2 cellular contexts compared by ENCODE assay signal in the genomic region with DNA sequence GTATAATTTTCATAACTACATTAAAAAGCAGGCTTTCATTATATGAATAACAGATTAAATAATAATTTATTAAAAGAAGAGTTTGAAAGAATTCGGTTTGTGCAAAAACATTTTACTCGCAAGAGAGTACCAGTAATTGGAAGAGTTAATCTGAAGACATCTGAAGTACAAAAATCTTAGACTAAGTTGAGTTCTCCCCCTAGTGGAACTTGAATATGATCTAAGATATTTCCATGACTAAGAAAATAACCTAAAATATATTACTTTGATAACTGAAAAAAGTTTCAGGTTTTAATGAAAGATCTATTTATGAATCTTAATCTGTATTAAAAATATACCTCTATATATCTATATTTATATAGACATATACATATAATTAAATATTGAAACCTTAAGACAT.
TF ChIP-seq lines count a peak whose summit lies in the region.

No MANE protein-coding gene starts in this region.

TF ChIP-seq in IMR-90, 13 proteins besides CTCF, POLR2A, EP300 and RAD21:
- TF ChIP-seq CEBPB (IDR thresholded peaks at IDR 0.05; ENCODE audit: low read depth, low read length): no peak
- TF ChIP-seq SMC3 (IDR thresholded peaks at IDR 0.05; ENCODE audit: low read depth, low read length): peak; percentile 60
- no peak for TF ChIP-seq MAFK (IDR thresholded peaks at IDR 0.05; ENCODE audit: low read depth, low read length)

TF ChIP-seq in WTC11, 78 proteins besides CTCF, POLR2A, EP300 and RAD21:
- TF ChIP-seq ZNF138 (CRISPR knock-in tag; conservative IDR thresholded peaks at IDR 0.05) (no peak), OVOL2 (CRISPR knock-in tag; IDR thresholded peaks at IDR 0.05; ENCODE audit: borderline replicate concordance) (no peak), SMAD4 (CRISPR knock-in tag; IDR thresholded peaks at IDR 0.05) (no peak), ETV6 (CRISPR knock-in tag; IDR thresholded peaks at IDR 0.05) (no peak), ZNF317 (CRISPR knock-in tag; IDR thresholded peaks at IDR 0.05; ENCODE audit: borderline replicate concordance, low read depth) (no peak), ZNF396 (CRISPR knock-in tag; IDR thresholded peaks at IDR 0.05; ENCODE audit: borderline replicate concordance) (no peak), FOXP1 (CRISPR knock-in tag; IDR thresholded peaks at IDR 0.05; ENCODE audit: borderline replicate concordance) (no peak), RELA (CRISPR knock-in tag; IDR thresholded peaks at IDR 0.05; ENCODE audit: borderline replicate concordance) (no peak), PREB (CRISPR knock-in tag; IDR thresholded peaks at IDR 0.05; ENCODE audit: borderline replicate concordance) (no peak), ZSCAN18 (CRISPR knock-in tag; IDR thresholded peaks at IDR 0.05) (no peak), TP53 (CRISPR knock-in tag; IDR thresholded peaks at IDR 0.05) (no peak), CREM (CRISPR knock-in tag; IDR thresholded peaks at IDR 0.05) (no peak), ZNF121 (CRISPR knock-in tag; IDR thresholded peaks at IDR 0.05) (no peak), USF2 (CRISPR knock-in tag; IDR thresholded peaks at IDR 0.05) (no peak), E2F4 (CRISPR knock-in tag; IDR thresholded peaks at IDR 0.05; ENCODE audit: borderline replicate concordance, low read depth) (no peak)
- TF ChIP-seq, protein P1, sequence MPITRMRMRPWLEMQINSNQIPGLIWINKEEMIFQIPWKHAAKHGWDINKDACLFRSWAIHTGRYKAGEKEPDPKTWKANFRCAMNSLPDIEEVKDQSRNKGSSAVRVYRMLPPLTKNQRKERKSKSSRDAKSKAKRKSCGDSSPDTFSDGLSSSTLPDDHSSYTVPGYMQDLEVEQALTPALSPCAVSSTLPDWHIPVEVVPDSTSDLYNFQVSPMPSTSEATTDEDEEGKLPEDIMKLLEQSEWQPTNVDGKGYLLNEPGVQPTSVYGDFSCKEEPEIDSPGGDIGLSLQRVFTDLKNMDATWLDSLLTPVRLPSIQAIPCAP (CRISPR knock-in tag; IDR thresholded peaks at IDR 0.05): no peak
- TF ChIP-seq, protein P2, sequence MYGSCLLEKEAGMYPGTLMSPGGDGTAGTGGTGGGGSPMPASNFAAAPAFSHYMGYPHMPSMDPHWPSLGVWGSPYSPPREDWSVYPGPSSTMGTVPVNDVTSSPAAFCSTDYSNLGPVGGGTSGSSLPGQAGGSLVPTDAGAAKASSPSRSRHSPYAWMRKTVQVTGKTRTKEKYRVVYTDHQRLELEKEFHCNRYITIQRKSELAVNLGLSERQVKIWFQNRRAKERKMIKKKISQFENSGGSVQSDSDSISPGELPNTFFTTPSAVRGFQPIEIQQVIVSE (CRISPR knock-in tag; IDR thresholded peaks at IDR 0.05; ENCODE audit: borderline replicate concordance): no peak
- TF ChIP-seq, protein P3, sequence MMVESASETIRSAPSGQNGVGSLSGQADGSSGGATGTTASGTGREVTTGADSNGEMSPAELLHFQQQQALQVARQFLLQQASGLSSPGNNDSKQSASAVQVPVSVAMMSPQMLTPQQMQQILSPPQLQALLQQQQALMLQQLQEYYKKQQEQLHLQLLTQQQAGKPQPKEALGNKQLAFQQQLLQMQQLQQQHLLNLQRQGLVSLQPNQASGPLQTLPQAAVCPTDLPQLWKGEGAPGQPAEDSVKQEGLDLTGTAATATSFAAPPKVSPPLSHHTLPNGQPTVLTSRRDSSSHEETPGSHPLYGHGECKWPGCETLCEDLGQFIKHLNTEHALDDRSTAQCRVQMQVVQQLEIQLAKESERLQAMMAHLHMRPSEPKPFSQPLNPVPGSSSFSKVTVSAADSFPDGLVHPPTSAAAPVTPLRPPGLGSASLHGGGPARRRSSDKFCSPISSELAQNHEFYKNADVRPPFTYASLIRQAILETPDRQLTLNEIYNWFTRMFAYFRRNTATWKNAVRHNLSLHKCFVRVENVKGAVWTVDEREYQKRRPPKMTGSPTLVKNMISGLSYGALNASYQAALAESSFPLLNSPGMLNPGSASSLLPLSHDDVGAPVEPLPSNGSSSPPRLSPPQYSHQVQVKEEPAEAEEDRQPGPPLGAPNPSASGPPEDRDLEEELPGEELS (CRISPR knock-in tag; IDR thresholded peaks at IDR 0.05): no peak
- TF ChIP-seq, protein P4, sequence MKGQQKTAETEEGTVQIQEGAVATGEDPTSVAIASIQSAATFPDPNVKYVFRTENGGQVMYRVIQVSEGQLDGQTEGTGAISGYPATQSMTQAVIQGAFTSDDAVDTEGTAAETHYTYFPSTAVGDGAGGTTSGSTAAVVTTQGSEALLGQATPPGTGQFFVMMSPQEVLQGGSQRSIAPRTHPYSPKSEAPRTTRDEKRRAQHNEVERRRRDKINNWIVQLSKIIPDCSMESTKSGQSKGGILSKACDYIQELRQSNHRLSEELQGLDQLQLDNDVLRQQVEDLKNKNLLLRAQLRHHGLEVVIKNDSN (CRISPR knock-in tag; IDR thresholded peaks at IDR 0.05): no peak
